In the genomic region with DNA sequence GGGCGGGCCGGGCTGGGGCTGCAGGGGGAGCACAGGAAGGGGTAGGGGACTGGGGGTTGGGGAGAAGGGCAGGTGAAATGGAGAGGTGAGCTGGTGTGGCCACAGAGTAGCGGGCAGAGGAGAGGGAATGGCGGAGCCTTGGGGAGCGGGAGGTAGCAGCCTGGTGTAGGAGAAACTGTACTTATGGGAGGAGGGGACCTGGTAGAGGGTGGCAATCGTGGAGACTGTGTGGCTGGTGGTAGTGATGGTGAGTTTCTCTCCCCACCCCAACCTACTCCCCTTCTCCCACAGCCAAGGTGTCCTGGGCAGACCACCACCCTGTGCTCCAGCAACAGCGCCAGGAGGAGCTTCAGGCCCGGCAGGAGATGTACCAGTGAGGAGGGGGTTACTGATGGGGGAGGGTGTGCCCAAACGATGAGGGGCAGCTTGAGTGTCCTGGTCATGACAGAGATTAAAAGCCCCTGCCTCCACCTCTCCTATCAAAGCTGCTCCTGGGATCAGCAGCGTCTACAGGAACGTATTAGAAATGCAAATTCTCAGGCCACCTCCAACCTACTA, we compare ENCODE assay signal across 29 cellular contexts. TPM values are rescaled to one million over a fixed set of nuclear protein-coding genes. Genes with fewer than 3 reads are reported as not detected.
DNase-seq lines count a peak whose midpoint lies in the region; ATAC-seq, FAIRE-seq and TF ChIP-seq lines count a peak whose summit lies in the region.
"Had no signal": no experiment of that assay in that cellular context is flagged by ENCODE, and none has a peak within 500 bp of the region (broad histone marks: within the 10 kb centered on the region; RNA-seq: fewer than 3 reads in every experiment).

No MANE protein-coding gene starts in this region.

- H3K4me3 Mint-ChIP-seq in stimulated activated naive B cell treated with anti-CD40 and anti-IgM and Interleukin-4, amounts not matched to agents 10 μg/mL and 1 μg/mL and 100 μg/mL, for 72 hours: no peak overlapping the region
- H3K4me3 Mint-ChIP-seq: activated naive CD4-positive, alpha-beta T cell treated with anti-CD3 and anti-CD28 coated beads, Interleukin-2, amount 50 U/mL, for 24 hours; activated T-helper 1 cell treated with anti-CD3 and anti-CD28 coated beads, Interleukin-12 subunit alpha, Interleukin-12 subunit beta, Interleukin-2, Interleukin-4 antibody, amounts not matched to agents 30 ng/mL and 10 ng/mL and 1 ng/mL, durations not matched to agents 14 hours and 24 hours and 36 hours; nephron had no signal

- intact Hi-C loops in stomach (cut with DNase I; ENCODE audit: low total_unique reads): no loop called here

- no peaks in the 10 kb centered on the region for H3K9me3 Mint-ChIP-seq in stimulated activated naive B cell treated with anti-CD40 and anti-IgM and Interleukin-4, amounts not matched to agents 10 μg/mL and 1 μg/mL and 100 μg/mL, for 72 hours
- H3K9me3 Mint-ChIP-seq: activated naive CD4-positive, alpha-beta T cell treated with anti-CD3 and anti-CD28 coated beads, Interleukin-2, amount 50 U/mL, for 24 hours; activated T-helper 1 cell treated with anti-CD3 and anti-CD28 coated beads, Interleukin-12 subunit alpha, Interleukin-12 subunit beta, Interleukin-2, Interleukin-4 antibody, amounts not matched to agents 30 ng/mL and 10 ng/mL and 1 ng/mL, durations not matched to agents 14 hours and 24 hours and 36 hours; nephron had no signal

- no peak for TF ChIP-seq POLR2A in GM12891 (IDR thresholded peaks at IDR 0.05; ENCODE audit: low read depth, low read length)
- TF ChIP-seq POLR2A in stomach (IDR thresholded peaks at IDR 0.05): no peak

- 59 to 71% (median 60%) methylated on average over 10 to 11 of the region's 11 CpGs for WGBS in stomach, 5 donors

- peak overlapping the region; percentile 87 for H3K4me2 ChIP-seq in keratinocyte (ENCODE audit: control insufficient read depth, extremely low read depth, insufficient read depth, low read depth, low read length)
- H3K4me2 ChIP-seq: BLaER1 had no signal

- H3K27me3 ChIP-seq in keratinocyte (ENCODE audit: control insufficient read depth, extremely low read depth, insufficient read depth, low read length): no peaks in the 10 kb centered on the region
- peaks cover 3 to 38% (median 16%) of the 10 kb centered on the region in 3 donors for H3K27me3 ChIP-seq in stomach
- H3K27me3 ChIP-seq: BLaER1, right lobe of liver, testis had no signal

- H3K79me2 ChIP-seq in keratinocyte (ENCODE audit: control insufficient read depth, insufficient read depth, low read length): no peaks in the 10 kb centered on the region
- H3K79me2 ChIP-seq: parathyroid adenoma had no signal

- H3K9me3 ChIP-seq in keratinocyte (ENCODE audit: control insufficient read depth, low read depth, low read length) (no peaks in the 10 kb centered on the region), stomach (no peaks in the 10 kb centered on the region)
- H3K9me3 ChIP-seq: BLaER1, right lobe of liver, testis had no signal

- H4K20me1 ChIP-seq in keratinocyte (ENCODE audit: control insufficient read depth, extremely low read depth, insufficient read depth, low read length): no peaks in the 10 kb centered on the region
- H4K20me1 ChIP-seq: BLaER1 had no signal

- H3K36me3 Mint-ChIP-seq in stimulated activated naive B cell treated with anti-CD40 and anti-IgM and Interleukin-4, amounts not matched to agents 10 μg/mL and 1 μg/mL and 100 μg/mL, for 72 hours: peaks cover 0 to 4% of the 10 kb centered on the region in 2 donors
- H3K36me3 Mint-ChIP-seq: activated naive CD4-positive, alpha-beta T cell treated with anti-CD3 and anti-CD28 coated beads, Interleukin-2, amount 50 U/mL, for 24 hours had no signal

- DNase-seq in GM12891 (ENCODE audit: insufficient read length, low spot score) (no peak), choroid plexus epithelial cell (ENCODE audit: low read depth) (no peak), keratinocyte (ENCODE audit: low read depth, low spot score) (no peak), stomach (no peak), SW 1271 (lab: John Stamatoyannopoulos, UW) (no peak), NCI-H2196 (lab: John Stamatoyannopoulos, UW; ENCODE audit: unreplicated experiment) (no peak)
- no peak for DNase-seq in stimulated activated naive B cell treated with anti-CD40 and anti-IgM and Interleukin-4, amounts not matched to agents 10 μg/mL and 1 μg/mL and 100 μg/mL, for 72 hours
- no peak for DNase-seq in stimulated activated CD8-positive, alpha-beta memory T cell treated with anti-CD3 and anti-CD28 coated beads, Interleukin-4, amount 100 ng/mL, for 48 hours
- DNase-seq: activated CD4-positive, alpha-beta T cell treated with anti-CD3 and anti-CD28 coated beads, Interleukin-2, amount 50 U/mL, for 1 hour; effector CD8-positive, alpha-beta T cell; NCI-H1417; NCI-H526 treated with DMSO at 0.1 percent for 48 hours; right lobe of liver; testis; WERI-Rb-1 had no signal

- H3K27me3 Mint-ChIP-seq in stimulated activated naive B cell treated with anti-CD40 and anti-IgM and Interleukin-4, amounts not matched to agents 10 μg/mL and 1 μg/mL and 100 μg/mL, for 72 hours: peaks cover 32 to 56% of the 10 kb centered on the region in 2 donors

- H3K27ac ChIP-seq in keratinocyte (ENCODE audit: control insufficient read depth, insufficient read depth, low read length) (no peak overlapping the region), stomach (peak overlapping the region in 1 of 5 donors; percentile 13)
- H3K27ac ChIP-seq: BLaER1, HL-60, parathyroid adenoma, right lobe of liver, SK-N-MC, testis, WERI-Rb-1 had no signal

- TF ChIP-seq EP300 in stomach (IDR thresholded peaks at IDR 0.05): no peak

- H2AFZ ChIP-seq in keratinocyte (ENCODE audit: control insufficient read depth, low read length): no peak overlapping the region

- H3K27ac Mint-ChIP-seq in stimulated activated naive B cell treated with anti-CD40 and anti-IgM and Interleukin-4, amounts not matched to agents 10 μg/mL and 1 μg/mL and 100 μg/mL, for 72 hours: no peak overlapping the region
- H3K27ac Mint-ChIP-seq: activated naive CD4-positive, alpha-beta T cell treated with anti-CD3 and anti-CD28 coated beads, Interleukin-2, amount 50 U/mL, for 24 hours; activated T-helper 1 cell treated with anti-CD3 and anti-CD28 coated beads, Interleukin-12 subunit alpha, Interleukin-12 subunit beta, Interleukin-2, Interleukin-4 antibody, amounts not matched to agents 30 ng/mL and 10 ng/mL and 1 ng/mL, durations not matched to agents 14 hours and 24 hours and 36 hours had no signal

- no peak for TF ChIP-seq CTCF in choroid plexus epithelial cell (conservative IDR thresholded peaks at IDR 0.05; ENCODE audit: low read depth, low read length)
- no peak for TF ChIP-seq CTCF in keratinocyte (optimal IDR thresholded peaks at IDR 0.05 in 1 of 3, IDR thresholded peaks at IDR 0.05 in 1 of 3, conservative IDR thresholded peaks at IDR 0.05 in 1 of 3; ENCODE audit: extremely low read depth in 1 of 3, insufficient read depth in 2 of 3, low read length in 3 of 3)
- TF ChIP-seq CTCF in stomach (IDR thresholded peaks at IDR 0.05): no peak

- dilution Hi-C loops in keratinocyte (cut with MboI; ENCODE audit: extremely low pct_ligation_motif_present, low sequenced_read_pairs): no loop called here

- peaks cover 7 to 19% of the 10 kb centered on the region in 2 donors for H3K4me1 Mint-ChIP-seq in stimulated activated naive B cell treated with anti-CD40 and anti-IgM and Interleukin-4, amounts not matched to agents 10 μg/mL and 1 μg/mL and 100 μg/mL, for 72 hours
- H3K4me1 Mint-ChIP-seq: activated naive CD4-positive, alpha-beta T cell treated with anti-CD3 and anti-CD28 coated beads, Interleukin-2, amount 50 U/mL, for 24 hours had no signal

- H3K36me3 ChIP-seq in keratinocyte (ENCODE audit: control insufficient read depth in 2 of 2, extremely low read depth in 1 of 2, insufficient read depth in 2 of 2, low read length in 2 of 2) (peaks cover 0 to 7% of the 10 kb centered on the region in 2 experiments), stomach (no peaks in the 10 kb centered on the region)
- H3K36me3 ChIP-seq: BLaER1, right lobe of liver, WERI-Rb-1 had no signal

- H3K9me1 ChIP-seq in keratinocyte (ENCODE audit: control insufficient read depth, extremely low read depth, insufficient read depth, low read length): no peaks in the 10 kb centered on the region

- H3K4me1 ChIP-seq in keratinocyte (ENCODE audit: control insufficient read depth, extremely low read depth, insufficient read depth, low read length): peaks cover 25% of the 10 kb centered on the region
- H3K4me1 ChIP-seq in stomach: peaks cover 4 to 22% (median 16%) of the 10 kb centered on the region in 4 donors
- H3K4me1 ChIP-seq: BLaER1, parathyroid adenoma, testis had no signal

- ATAC-seq in stimulated activated naive B cell treated with anti-CD40 and anti-IgM and Interleukin-4, amounts not matched to agents 10 μg/mL and 1 μg/mL and 100 μg/mL, for 72 hours (replicated peaks): no peak
- ATAC-seq: left lobe of liver had no signal

- FAIRE-seq in GM12891 (lab: Jason Lieb, UNC) (peak; percentile 16), keratinocyte (lab: Jason Lieb, UNC) (no peak)
- FAIRE-seq: A204.1, astrocyte had no signal

- peak overlapping the region; percentile 49 for H3K4me3 ChIP-seq in choroid plexus epithelial cell (ENCODE audit: low read depth, low read length)
- peak overlapping the region; percentile 34 to 69 (median 57) for H3K4me3 ChIP-seq in keratinocyte (ENCODE audit: control insufficient read depth in 2 of 3, extremely low read depth in 1 of 3, insufficient read depth in 2 of 3, low read depth in 1 of 3, low read length in 3 of 3)
- peak overlapping the region; percentile 27 to 43 (median 35) for H3K4me3 ChIP-seq in stomach
- H3K4me3 ChIP-seq: BLaER1, right lobe of liver, SK-N-MC had no signal

- peak overlapping the region; percentile 22 for H3K9ac ChIP-seq in keratinocyte (ENCODE audit: control insufficient read depth, extremely low read depth, insufficient read depth, low read length)
- H3K9ac ChIP-seq: BLaER1, parathyroid adenoma had no signal

RNA-seq across cellular contexts. Expression of a gene that starts 0.8 kb away (rescaled TPM):
- polyA plus RNA-seq in GM12891 (2012; ENCODE audit: low read depth, missing spikeins): 0.10 TPM
- polyA plus RNA-seq in keratinocyte (29.7 to 56.5 TPM (median 31.9 TPM) in 3 replicates), stomach (10 to 100 TPM in 1 of 3 donors, 1 to 10 TPM in 2; 2.4 to 10.5 (median 3.1) TPM)
- 33.1 TPM for polyA plus RNA-seq in keratinocyte (2011; ENCODE audit: low read depth)
- 33.5 and 59.6 TPM in 2 replicates for polyA plus RNA-seq in keratinocyte (2011; cell fraction: cytosol; rRNA removed)
- 58.5 and 90.2 TPM in 2 replicates for polyA plus RNA-seq in keratinocyte (2011; cell fraction: nucleus; rRNA removed)
- 36.8 and 91.2 TPM in 2 replicates for polyA plus RNA-seq in keratinocyte (2012; ENCODE audit: low replicate concordance)
- 29.3 to 58.7 TPM (median 57.8 TPM) in 3 replicates for polyA minus RNA-seq in keratinocyte
- polyA minus RNA-seq in keratinocyte (2011; cell fraction: cytosol; rRNA and poly(A)+ RNA removed): 41.8 TPM
- 34.5 and 48.1 TPM in 2 replicates for polyA minus RNA-seq in keratinocyte (2011; cell fraction: nucleus; rRNA and poly(A)+ RNA removed)
- 1 to 10 TPM in 4 of 5 donors, not detected in 1; 1.5 to 7.0 (median 2.6) TPM for total RNA-seq in stomach
- total RNA-seq: activated T-helper 1 cell treated with anti-CD3 and anti-CD28 coated beads, Interleukin-12 subunit alpha, Interleukin-12 subunit beta, Interleukin-2, Interleukin-4 antibody, amounts not matched to agents 30 ng/mL and 10 ng/mL and 1 ng/mL, durations not matched to agents 14 hours and 24 hours and 36 hours; astrocyte; Daoy; H4; RPMI7951 had no signal

RNA-seq across cellular contexts. Expression of a gene that starts 37.3 kb away (rescaled TPM):
- polyA plus RNA-seq in GM12891 (2012; ENCODE audit: low read depth, missing spikeins): not detected
- polyA plus RNA-seq in keratinocyte (0.25 to 0.42 TPM in 2 of 3 replicates, not detected in the other), stomach (under 1 TPM in 1 of 3 donors, not detected in 2; 0.25 TPM)
- not detected for polyA plus RNA-seq in keratinocyte (2011; ENCODE audit: low read depth)
- 0.01 TPM in 1 of 2 replicates, not detected in the other for polyA plus RNA-seq in keratinocyte (2011; cell fraction: cytosol; rRNA removed)
- not detected in 2 replicates for polyA plus RNA-seq in keratinocyte (2011; cell fraction: nucleus; rRNA removed)
- 0.13 and 0.59 TPM in 2 replicates for polyA plus RNA-seq in keratinocyte (2012; ENCODE audit: low replicate concordance)
- polyA minus RNA-seq in keratinocyte: not detected in 3 replicates
- polyA minus RNA-seq in keratinocyte (2011; cell fraction: cytosol; rRNA and poly(A)+ RNA removed): not detected
- not detected in 2 replicates for polyA minus RNA-seq in keratinocyte (2011; cell fraction: nucleus; rRNA and poly(A)+ RNA removed)
- not detected for total RNA-seq in stomach
- total RNA-seq: activated T-helper 1 cell treated with anti-CD3 and anti-CD28 coated beads, Interleukin-12 subunit alpha, Interleukin-12 subunit beta, Interleukin-2, Interleukin-4 antibody, amounts not matched to agents 30 ng/mL and 10 ng/mL and 1 ng/mL, durations not matched to agents 14 hours and 24 hours and 36 hours; astrocyte; H4; RPMI7951 had no signal

RNA-seq across cellular contexts. Expression of a gene that starts 47.8 kb away (rescaled TPM):
- 0.12 TPM for polyA plus RNA-seq in GM12891 (2012; ENCODE audit: low read depth, missing spikeins)
- polyA plus RNA-seq in keratinocyte (0.43 to 0.75 TPM (median 0.47 TPM) in 3 replicates), stomach (under 1 TPM in 1 of 3 donors, not detected in 2; 0.88 TPM)
- polyA plus RNA-seq in keratinocyte (2011; ENCODE audit: low read depth): 98.5 TPM
- polyA plus RNA-seq in keratinocyte (2011; cell fraction: cytosol; rRNA removed): 0.41 and 0.44 TPM in 2 replicates
- 1.9 and 2.0 TPM in 2 replicates for polyA plus RNA-seq in keratinocyte (2011; cell fraction: nucleus; rRNA removed)
- 0.85 and 126 TPM in 2 replicates for polyA plus RNA-seq in keratinocyte (2012; ENCODE audit: low replicate concordance)
- 0.20 to 2.1 TPM (median 1.4 TPM) in 3 replicates for polyA minus RNA-seq in keratinocyte
- polyA minus RNA-seq in keratinocyte (2011; cell fraction: cytosol; rRNA and poly(A)+ RNA removed): not detected
- 1.5 and 1.7 TPM in 2 replicates for polyA minus RNA-seq in keratinocyte (2011; cell fraction: nucleus; rRNA and poly(A)+ RNA removed)
- not detected for total RNA-seq in stomach
- total RNA-seq: astrocyte, Daoy, H4, left lobe of liver, mononuclear cell, right lobe of liver, RPMI7951 had no signal
